ENCODE assay signal across 1 cellular context in the genomic region with DNA sequence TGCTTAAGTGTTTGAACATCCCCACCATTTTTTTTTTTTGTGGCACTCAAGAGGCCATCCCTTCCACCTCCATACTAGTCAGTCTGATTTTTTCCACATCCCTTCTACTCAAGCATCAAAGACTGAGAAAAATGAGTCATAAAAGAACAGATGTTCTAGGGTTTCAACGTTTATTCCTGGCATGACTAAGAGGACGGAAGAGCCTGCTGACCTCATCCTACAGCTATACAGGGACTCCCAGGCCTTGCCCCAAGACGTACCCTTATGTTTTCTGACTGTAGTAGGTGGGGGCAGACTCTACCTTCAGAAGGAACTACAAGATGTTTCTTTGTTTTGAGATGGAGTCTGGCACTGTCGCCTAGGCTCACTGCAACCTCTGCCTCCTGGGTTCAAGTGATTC.
TF ChIP-seq lines count a peak whose summit lies in the region.

No MANE protein-coding gene starts in this region.

TF ChIP-seq in K562, 482 proteins besides CTCF, POLR2A, EP300 and RAD21 (continues in another document):
- TF ChIP-seq CBFA2T3 (IDR thresholded peaks at IDR 0.05) (peak; percentile 26; the same call in 1 of the 2 replicates), EHMT2 (IDR thresholded peaks at IDR 0.05) (peak; percentile 66), IFI16 (CRISPR knock-in tag; IDR thresholded peaks at IDR 0.05) (no peak), TRIM24 (IDR thresholded peaks at IDR 0.05) (0 out of 4 replicates have a peak, but pooled peaks of 1 of the 2 experiments have one; percentile 40), ZNF175 (CRISPR knock-in tag; IDR thresholded peaks at IDR 0.05; ENCODE audit: low read depth) (no peak), FOSL1 (tag; conservative IDR thresholded peaks at IDR 0.05) (peak; percentile 93), CAMTA2 (CRISPR knock-in tag; conservative IDR thresholded peaks at IDR 0.05) (no peak), ATF7 (IDR thresholded peaks at IDR 0.05) (peak; percentile 64; the same call in 1 of the 2 replicates), RBM14 (IDR thresholded peaks at IDR 0.05; ENCODE audit: borderline replicate concordance, insufficient read depth, low read depth, low read length) (no peak), PRMT5 (CRISPR knock-in tag; IDR thresholded peaks at IDR 0.05) (no peak), ZNF584 (CRISPR knock-in tag; IDR thresholded peaks at IDR 0.05; ENCODE audit: low read depth) (peak; percentile 67; the same call in 1 of the 2 replicates), HDAC1 (IDR thresholded peaks at IDR 0.05) (no peak), SMARCE1 (IDR thresholded peaks at IDR 0.05) (0 out of 2 replicates have a peak, but pooled peaks have one; percentile 46), DACH1 (IDR thresholded peaks at IDR 0.05; ENCODE audit: partially characterized antibody) (peak; percentile 6), NR2C2 (CRISPR knock-in tag; IDR thresholded peaks at IDR 0.05) (no peak), NR2C2 (tag; IDR thresholded peaks at IDR 0.05) (peak; percentile 21; the same call in 1 of the 2 replicates), SPI1 (IDR thresholded peaks at IDR 0.05; ENCODE audit: borderline replicate concordance, low read depth, low read length) (no peak), TCF7 (IDR thresholded peaks at IDR 0.05; ENCODE audit: borderline replicate concordance) (no peak), ZNF263 (CRISPR knock-in tag; IDR thresholded peaks at IDR 0.05; ENCODE audit: borderline replicate concordance) (no peak), ZNF408 (CRISPR knock-in tag; IDR thresholded peaks at IDR 0.05; ENCODE audit: low read depth) (no peak), HDAC3 (IDR thresholded peaks at IDR 0.05; ENCODE audit: borderline replicate concordance, partially characterized antibody) (no peak), NCOA2 (IDR thresholded peaks at IDR 0.05; ENCODE audit: partially characterized antibody in 2 of 2) (no peak), SP2 (IDR thresholded peaks at IDR 0.05; ENCODE audit: extremely low read depth, low read depth, low read length, poor library complexity, severe bottlenecking) (no peak), CREM (IDR thresholded peaks at IDR 0.05; ENCODE audit: low read depth) (peak; percentile 32; the same call in 1 of the 2 replicates), NR4A1 (CRISPR knock-in tag; IDR thresholded peaks at IDR 0.05) (no peak), NR4A1 (tag; IDR thresholded peaks at IDR 0.05) (no peak), SREBF1 (IDR thresholded peaks at IDR 0.05; ENCODE audit: borderline replicate concordance, low read depth, low read length) (no peak), ZBED1 (IDR thresholded peaks at IDR 0.05) (no peak), PHB (CRISPR knock-in tag; IDR thresholded peaks at IDR 0.05) (no peak), ZKSCAN1 (IDR thresholded peaks at IDR 0.05; ENCODE audit: low read depth, low read length) (no peak), FOXJ3 (CRISPR knock-in tag; IDR thresholded peaks at IDR 0.05) (no peak)
- TF ChIP-seq, protein P1, sequence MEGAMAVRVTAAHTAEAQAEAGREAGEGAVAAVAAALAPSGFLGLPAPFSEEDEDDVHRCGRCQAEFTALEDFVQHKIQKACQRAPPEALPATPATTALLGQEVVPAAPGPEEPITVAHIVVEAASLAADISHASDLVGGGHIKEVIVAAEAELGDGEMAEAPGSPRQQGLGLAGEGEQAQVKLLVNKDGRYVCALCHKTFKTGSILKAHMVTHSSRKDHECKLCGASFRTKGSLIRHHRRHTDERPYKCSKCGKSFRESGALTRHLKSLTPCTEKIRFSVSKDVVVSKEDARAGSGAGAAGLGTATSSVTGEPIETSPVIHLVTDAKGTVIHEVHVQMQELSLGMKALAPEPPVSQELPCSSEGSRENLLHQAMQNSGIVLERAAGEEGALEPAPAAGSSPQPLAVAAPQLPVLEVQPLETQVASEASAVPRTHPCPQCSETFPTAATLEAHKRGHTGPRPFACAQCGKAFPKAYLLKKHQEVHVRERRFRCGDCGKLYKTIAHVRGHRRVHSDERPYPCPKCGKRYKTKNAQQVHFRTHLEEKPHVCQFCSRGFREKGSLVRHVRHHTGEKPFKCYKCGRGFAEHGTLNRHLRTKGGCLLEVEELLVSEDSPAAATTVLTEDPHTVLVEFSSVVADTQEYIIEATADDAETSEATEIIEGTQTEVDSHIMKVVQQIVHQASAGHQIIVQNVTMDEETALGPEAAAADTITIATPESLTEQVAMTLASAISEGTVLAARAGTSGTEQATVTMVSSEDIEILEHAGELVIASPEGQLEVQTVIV (CRISPR knock-in tag; IDR thresholded peaks at IDR 0.05; ENCODE audit: borderline replicate concordance), result no peak
- TF ChIP-seq, protein P2, sequence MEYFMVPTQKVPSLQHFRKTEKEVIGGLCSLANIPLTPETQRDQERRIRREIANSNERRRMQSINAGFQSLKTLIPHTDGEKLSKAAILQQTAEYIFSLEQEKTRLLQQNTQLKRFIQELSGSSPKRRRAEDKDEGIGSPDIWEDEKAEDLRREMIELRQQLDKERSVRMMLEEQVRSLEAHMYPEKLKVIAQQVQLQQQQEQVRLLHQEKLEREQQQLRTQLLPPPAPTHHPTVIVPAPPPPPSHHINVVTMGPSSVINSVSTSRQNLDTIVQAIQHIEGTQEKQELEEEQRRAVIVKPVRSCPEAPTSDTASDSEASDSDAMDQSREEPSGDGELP (CRISPR knock-in tag; IDR thresholded peaks at IDR 0.05; ENCODE audit: borderline replicate concordance), result peak; percentile 31
- TF ChIP-seq, protein P3, sequence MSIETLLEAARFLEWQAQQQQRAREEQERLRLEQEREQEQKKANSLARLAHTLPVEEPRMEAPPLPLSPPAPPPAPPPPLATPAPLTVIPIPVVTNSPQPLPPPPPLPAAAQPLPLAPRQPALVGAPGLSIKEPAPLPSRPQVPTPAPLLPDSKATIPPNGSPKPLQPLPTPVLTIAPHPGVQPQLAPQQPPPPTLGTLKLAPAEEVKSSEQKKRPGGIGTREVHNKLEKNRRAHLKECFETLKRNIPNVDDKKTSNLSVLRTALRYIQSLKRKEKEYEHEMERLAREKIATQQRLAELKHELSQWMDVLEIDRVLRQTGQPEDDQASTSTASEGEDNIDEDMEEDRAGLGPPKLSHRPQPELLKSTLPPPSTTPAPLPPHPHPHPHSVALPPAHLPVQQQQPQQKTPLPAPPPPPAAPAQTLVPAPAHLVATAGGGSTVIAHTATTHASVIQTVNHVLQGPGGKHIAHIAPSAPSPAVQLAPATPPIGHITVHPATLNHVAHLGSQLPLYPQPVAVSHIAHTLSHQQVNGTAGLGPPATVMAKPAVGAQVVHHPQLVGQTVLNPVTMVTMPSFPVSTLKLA (conservative IDR thresholded peaks at IDR 0.05), result no peak
- TF ChIP-seq, protein P4, sequence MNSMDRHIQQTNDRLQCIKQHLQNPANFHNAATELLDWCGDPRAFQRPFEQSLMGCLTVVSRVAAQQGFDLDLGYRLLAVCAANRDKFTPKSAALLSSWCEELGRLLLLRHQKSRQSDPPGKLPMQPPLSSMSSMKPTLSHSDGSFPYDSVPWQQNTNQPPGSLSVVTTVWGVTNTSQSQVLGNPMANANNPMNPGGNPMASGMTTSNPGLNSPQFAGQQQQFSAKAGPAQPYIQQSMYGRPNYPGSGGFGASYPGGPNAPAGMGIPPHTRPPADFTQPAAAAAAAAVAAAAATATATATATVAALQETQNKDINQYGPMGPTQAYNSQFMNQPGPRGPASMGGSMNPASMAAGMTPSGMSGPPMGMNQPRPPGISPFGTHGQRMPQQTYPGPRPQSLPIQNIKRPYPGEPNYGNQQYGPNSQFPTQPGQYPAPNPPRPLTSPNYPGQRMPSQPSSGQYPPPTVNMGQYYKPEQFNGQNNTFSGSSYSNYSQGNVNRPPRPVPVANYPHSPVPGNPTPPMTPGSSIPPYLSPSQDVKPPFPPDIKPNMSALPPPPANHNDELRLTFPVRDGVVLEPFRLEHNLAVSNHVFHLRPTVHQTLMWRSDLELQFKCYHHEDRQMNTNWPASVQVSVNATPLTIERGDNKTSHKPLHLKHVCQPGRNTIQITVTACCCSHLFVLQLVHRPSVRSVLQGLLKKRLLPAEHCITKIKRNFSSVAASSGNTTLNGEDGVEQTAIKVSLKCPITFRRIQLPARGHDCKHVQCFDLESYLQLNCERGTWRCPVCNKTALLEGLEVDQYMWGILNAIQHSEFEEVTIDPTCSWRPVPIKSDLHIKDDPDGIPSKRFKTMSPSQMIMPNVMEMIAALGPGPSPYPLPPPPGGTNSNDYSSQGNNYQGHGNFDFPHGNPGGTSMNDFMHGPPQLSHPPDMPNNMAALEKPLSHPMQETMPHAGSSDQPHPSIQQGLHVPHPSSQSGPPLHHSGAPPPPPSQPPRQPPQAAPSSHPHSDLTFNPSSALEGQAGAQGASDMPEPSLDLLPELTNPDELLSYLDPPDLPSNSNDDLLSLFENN (IDR thresholded peaks at IDR 0.05; ENCODE audit: low read depth in 2 of 2, low read length in 2 of 2), result no peak
- TF ChIP-seq, protein P5, sequence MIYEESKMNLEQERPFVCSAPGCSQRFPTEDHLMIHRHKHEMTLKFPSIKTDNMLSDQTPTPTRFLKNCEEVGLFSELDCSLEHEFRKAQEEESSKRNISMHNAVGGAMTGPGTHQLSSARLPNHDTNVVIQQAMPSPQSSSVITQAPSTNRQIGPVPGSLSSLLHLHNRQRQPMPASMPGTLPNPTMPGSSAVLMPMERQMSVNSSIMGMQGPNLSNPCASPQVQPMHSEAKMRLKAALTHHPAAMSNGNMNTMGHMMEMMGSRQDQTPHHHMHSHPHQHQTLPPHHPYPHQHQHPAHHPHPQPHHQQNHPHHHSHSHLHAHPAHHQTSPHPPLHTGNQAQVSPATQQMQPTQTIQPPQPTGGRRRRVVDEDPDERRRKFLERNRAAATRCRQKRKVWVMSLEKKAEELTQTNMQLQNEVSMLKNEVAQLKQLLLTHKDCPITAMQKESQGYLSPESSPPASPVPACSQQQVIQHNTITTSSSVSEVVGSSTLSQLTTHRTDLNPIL (CRISPR knock-in tag; IDR thresholded peaks at IDR 0.05), result no peak
- TF ChIP-seq, protein P6, sequence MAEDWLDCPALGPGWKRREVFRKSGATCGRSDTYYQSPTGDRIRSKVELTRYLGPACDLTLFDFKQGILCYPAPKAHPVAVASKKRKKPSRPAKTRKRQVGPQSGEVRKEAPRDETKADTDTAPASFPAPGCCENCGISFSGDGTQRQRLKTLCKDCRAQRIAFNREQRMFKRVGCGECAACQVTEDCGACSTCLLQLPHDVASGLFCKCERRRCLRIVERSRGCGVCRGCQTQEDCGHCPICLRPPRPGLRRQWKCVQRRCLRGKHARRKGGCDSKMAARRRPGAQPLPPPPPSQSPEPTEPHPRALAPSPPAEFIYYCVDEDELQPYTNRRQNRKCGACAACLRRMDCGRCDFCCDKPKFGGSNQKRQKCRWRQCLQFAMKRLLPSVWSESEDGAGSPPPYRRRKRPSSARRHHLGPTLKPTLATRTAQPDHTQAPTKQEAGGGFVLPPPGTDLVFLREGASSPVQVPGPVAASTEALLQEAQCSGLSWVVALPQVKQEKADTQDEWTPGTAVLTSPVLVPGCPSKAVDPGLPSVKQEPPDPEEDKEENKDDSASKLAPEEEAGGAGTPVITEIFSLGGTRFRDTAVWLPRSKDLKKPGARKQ (CRISPR knock-in tag; IDR thresholded peaks at IDR 0.05), result no peak
- TF ChIP-seq, protein P7, sequence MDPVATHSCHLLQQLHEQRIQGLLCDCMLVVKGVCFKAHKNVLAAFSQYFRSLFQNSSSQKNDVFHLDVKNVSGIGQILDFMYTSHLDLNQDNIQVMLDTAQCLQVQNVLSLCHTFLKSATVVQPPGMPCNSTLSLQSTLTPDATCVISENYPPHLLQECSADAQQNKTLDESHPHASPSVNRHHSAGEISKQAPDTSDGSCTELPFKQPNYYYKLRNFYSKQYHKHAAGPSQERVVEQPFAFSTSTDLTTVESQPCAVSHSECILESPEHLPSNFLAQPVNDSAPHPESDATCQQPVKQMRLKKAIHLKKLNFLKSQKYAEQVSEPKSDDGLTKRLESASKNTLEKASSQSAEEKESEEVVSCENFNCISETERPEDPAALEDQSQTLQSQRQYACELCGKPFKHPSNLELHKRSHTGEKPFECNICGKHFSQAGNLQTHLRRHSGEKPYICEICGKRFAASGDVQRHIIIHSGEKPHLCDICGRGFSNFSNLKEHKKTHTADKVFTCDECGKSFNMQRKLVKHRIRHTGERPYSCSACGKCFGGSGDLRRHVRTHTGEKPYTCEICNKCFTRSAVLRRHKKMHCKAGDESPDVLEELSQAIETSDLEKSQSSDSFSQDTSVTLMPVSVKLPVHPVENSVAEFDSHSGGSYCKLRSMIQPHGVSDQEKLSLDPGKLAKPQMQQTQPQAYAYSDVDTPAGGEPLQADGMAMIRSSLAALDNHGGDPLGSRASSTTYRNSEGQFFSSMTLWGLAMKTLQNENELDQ (CRISPR knock-in tag; IDR thresholded peaks at IDR 0.05; ENCODE audit: borderline replicate concordance), result no peak
- TF ChIP-seq, protein P8, sequence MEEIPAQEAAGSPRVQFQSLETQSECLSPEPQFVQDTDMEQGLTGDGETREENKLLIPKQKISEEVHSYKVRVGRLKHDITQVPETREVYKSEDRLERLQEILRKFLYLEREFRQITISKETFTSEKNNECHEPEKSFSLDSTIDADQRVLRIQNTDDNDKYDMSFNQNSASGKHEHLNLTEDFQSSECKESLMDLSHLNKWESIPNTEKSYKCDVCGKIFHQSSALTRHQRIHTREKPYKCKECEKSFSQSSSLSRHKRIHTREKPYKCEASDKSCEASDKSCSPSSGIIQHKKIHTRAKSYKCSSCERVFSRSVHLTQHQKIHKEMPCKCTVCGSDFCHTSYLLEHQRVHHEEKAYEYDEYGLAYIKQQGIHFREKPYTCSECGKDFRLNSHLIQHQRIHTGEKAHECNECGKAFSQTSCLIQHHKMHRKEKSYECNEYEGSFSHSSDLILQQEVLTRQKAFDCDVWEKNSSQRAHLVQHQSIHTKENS (CRISPR knock-in tag; IDR thresholded peaks at IDR 0.05), result no peak
- TF ChIP-seq, protein P9, sequence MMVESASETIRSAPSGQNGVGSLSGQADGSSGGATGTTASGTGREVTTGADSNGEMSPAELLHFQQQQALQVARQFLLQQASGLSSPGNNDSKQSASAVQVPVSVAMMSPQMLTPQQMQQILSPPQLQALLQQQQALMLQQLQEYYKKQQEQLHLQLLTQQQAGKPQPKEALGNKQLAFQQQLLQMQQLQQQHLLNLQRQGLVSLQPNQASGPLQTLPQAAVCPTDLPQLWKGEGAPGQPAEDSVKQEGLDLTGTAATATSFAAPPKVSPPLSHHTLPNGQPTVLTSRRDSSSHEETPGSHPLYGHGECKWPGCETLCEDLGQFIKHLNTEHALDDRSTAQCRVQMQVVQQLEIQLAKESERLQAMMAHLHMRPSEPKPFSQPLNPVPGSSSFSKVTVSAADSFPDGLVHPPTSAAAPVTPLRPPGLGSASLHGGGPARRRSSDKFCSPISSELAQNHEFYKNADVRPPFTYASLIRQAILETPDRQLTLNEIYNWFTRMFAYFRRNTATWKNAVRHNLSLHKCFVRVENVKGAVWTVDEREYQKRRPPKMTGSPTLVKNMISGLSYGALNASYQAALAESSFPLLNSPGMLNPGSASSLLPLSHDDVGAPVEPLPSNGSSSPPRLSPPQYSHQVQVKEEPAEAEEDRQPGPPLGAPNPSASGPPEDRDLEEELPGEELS (CRISPR knock-in tag; IDR thresholded peaks at IDR 0.05; ENCODE audit: borderline replicate concordance), result no peak
- TF ChIP-seq, protein P10, sequence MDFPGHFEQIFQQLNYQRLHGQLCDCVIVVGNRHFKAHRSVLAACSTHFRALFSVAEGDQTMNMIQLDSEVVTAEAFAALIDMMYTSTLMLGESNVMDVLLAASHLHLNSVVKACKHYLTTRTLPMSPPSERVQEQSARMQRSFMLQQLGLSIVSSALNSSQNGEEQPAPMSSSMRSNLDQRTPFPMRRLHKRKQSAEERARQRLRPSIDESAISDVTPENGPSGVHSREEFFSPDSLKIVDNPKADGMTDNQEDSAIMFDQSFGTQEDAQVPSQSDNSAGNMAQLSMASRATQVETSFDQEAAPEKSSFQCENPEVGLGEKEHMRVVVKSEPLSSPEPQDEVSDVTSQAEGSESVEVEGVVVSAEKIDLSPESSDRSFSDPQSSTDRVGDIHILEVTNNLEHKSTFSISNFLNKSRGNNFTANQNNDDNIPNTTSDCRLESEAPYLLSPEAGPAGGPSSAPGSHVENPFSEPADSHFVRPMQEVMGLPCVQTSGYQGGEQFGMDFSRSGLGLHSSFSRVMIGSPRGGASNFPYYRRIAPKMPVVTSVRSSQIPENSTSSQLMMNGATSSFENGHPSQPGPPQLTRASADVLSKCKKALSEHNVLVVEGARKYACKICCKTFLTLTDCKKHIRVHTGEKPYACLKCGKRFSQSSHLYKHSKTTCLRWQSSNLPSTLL (IDR thresholded peaks at IDR 0.05), result no peak
